In genomic region chr11:73203322-73203721, GRCh38 we compare ENCODE assay signal across 1 cellular context.
TF ChIP-seq lines count a peak whose summit lies in the region.

No MANE protein-coding gene starts in this region.

TF ChIP-seq in H1, 55 proteins besides CTCF, POLR2A, EP300 and RAD21 (continued from another document):
- TF ChIP-seq, protein P1, sequence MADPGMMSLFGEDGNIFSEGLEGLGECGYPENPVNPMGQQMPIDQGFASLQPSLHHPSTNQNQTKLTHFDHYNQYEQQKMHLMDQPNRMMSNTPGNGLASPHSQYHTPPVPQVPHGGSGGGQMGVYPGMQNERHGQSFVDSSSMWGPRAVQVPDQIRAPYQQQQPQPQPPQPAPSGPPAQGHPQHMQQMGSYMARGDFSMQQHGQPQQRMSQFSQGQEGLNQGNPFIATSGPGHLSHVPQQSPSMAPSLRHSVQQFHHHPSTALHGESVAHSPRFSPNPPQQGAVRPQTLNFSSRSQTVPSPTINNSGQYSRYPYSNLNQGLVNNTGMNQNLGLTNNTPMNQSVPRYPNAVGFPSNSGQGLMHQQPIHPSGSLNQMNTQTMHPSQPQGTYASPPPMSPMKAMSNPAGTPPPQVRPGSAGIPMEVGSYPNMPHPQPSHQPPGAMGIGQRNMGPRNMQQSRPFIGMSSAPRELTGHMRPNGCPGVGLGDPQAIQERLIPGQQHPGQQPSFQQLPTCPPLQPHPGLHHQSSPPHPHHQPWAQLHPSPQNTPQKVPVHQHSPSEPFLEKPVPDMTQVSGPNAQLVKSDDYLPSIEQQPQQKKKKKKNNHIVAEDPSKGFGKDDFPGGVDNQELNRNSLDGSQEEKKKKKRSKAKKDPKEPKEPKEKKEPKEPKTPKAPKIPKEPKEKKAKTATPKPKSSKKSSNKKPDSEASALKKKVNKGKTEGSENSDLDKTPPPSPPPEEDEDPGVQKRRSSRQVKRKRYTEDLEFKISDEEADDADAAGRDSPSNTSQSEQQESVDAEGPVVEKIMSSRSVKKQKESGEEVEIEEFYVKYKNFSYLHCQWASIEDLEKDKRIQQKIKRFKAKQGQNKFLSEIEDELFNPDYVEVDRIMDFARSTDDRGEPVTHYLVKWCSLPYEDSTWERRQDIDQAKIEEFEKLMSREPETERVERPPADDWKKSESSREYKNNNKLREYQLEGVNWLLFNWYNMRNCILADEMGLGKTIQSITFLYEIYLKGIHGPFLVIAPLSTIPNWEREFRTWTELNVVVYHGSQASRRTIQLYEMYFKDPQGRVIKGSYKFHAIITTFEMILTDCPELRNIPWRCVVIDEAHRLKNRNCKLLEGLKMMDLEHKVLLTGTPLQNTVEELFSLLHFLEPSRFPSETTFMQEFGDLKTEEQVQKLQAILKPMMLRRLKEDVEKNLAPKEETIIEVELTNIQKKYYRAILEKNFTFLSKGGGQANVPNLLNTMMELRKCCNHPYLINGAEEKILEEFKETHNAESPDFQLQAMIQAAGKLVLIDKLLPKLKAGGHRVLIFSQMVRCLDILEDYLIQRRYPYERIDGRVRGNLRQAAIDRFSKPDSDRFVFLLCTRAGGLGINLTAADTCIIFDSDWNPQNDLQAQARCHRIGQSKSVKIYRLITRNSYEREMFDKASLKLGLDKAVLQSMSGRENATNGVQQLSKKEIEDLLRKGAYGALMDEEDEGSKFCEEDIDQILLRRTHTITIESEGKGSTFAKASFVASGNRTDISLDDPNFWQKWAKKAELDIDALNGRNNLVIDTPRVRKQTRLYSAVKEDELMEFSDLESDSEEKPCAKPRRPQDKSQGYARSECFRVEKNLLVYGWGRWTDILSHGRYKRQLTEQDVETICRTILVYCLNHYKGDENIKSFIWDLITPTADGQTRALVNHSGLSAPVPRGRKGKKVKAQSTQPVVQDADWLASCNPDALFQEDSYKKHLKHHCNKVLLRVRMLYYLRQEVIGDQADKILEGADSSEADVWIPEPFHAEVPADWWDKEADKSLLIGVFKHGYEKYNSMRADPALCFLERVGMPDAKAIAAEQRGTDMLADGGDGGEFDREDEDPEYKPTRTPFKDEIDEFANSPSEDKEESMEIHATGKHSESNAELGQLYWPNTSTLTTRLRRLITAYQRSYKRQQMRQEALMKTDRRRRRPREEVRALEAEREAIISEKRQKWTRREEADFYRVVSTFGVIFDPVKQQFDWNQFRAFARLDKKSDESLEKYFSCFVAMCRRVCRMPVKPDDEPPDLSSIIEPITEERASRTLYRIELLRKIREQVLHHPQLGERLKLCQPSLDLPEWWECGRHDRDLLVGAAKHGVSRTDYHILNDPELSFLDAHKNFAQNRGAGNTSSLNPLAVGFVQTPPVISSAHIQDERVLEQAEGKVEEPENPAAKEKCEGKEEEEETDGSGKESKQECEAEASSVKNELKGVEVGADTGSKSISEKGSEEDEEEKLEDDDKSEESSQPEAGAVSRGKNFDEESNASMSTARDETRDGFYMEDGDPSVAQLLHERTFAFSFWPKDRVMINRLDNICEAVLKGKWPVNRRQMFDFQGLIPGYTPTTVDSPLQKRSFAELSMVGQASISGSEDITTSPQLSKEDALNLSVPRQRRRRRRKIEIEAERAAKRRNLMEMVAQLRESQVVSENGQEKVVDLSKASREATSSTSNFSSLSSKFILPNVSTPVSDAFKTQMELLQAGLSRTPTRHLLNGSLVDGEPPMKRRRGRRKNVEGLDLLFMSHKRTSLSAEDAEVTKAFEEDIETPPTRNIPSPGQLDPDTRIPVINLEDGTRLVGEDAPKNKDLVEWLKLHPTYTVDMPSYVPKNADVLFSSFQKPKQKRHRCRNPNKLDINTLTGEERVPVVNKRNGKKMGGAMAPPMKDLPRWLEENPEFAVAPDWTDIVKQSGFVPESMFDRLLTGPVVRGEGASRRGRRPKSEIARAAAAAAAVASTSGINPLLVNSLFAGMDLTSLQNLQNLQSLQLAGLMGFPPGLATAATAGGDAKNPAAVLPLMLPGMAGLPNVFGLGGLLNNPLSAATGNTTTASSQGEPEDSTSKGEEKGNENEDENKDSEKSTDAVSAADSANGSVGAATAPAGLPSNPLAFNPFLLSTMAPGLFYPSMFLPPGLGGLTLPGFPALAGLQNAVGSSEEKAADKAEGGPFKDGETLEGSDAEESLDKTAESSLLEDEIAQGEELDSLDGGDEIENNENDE (IDR thresholded peaks at IDR 0.05; ENCODE audit: insufficient replicate concordance, low read length): no peak
- no peak for TF ChIP-seq NANOG (IDR thresholded peaks at IDR 0.05; ENCODE audit: insufficient read depth, low read depth, low read length, poor library complexity, severe bottlenecking)
- no peak for TF ChIP-seq KDM5A (IDR thresholded peaks at IDR 0.05; ENCODE audit: low read length)
- TF ChIP-seq JUN (IDR thresholded peaks at IDR 0.05; ENCODE audit: low read depth, low read length): no peak
- TF ChIP-seq SAP30 (IDR thresholded peaks at IDR 0.05; ENCODE audit: insufficient read depth, insufficient replicate concordance, low read length): no peak
- no peak for TF ChIP-seq YY1 (IDR thresholded peaks at IDR 0.05; ENCODE audit: low read depth, low read length)
- no peak for TF ChIP-seq EGR1 (IDR thresholded peaks at IDR 0.05; ENCODE audit: borderline replicate concordance, low read depth, low read length)
- TF ChIP-seq GTF2F1 (IDR thresholded peaks at IDR 0.05; ENCODE audit: borderline replicate concordance, low read depth, low read length): no peak
